Comparison of ENCODE assay signal across 1 cellular context in genomic region chr4:37682701-37683401, GRCh38.
TF ChIP-seq lines count a peak whose summit lies in the region.

No MANE protein-coding gene starts in this region.

TF ChIP-seq in GM12878, 131 proteins besides CTCF, POLR2A, EP300 and RAD21 (continued from another document):
- TF ChIP-seq ZBTB4 (CRISPR knock-in tag; IDR thresholded peaks at IDR 0.05) (no peak), RUNX3 (IDR thresholded peaks at IDR 0.05; ENCODE audit: low read length) (peak; percentile 74), NFYA (IDR thresholded peaks at IDR 0.05; ENCODE audit: borderline replicate concordance, low read depth, low read length) (no peak), SUZ12 (IDR thresholded peaks at IDR 0.05; ENCODE audit: unreplicated experiment) (no peak), HDAC2 (IDR thresholded peaks at IDR 0.05) (no peak), ZZZ3 (IDR thresholded peaks at IDR 0.05; ENCODE audit: control insufficient read depth, insufficient read length, low read depth) (no peak), RELB (IDR thresholded peaks at IDR 0.05; ENCODE audit: low read depth) (peak; percentile 85), NFIC (IDR thresholded peaks at IDR 0.05; ENCODE audit: low read depth, low read length) (0 out of 2 replicates have a peak, but pooled peaks have one; percentile 44), RBBP5 (conservative IDR thresholded peaks at IDR 0.05) (no peak), ZBED1 (IDR thresholded peaks at IDR 0.05; ENCODE audit: borderline replicate concordance) (no peak), JUNB (IDR thresholded peaks at IDR 0.05) (no peak), SUPT20H (IDR thresholded peaks at IDR 0.05; ENCODE audit: borderline replicate concordance, control insufficient read depth, low read depth, low read length) (no peak), KAT2A (conservative IDR thresholded peaks at IDR 0.05; ENCODE audit: control insufficient read depth, low read depth, low read length) (no peak)
